Comparison of ENCODE assay signal across 22 cellular contexts in genomic region chr9:136521541-136521940, GRCh38. TPM values are rescaled to one million over a fixed set of nuclear protein-coding genes. Genes with fewer than 3 reads are reported as not detected.
DNase-seq lines count a peak whose midpoint lies in the region; ATAC-seq, FAIRE-seq and TF ChIP-seq lines count a peak whose summit lies in the region.
"Had no signal": no experiment of that assay in that cellular context is flagged by ENCODE, and none has a peak within 500 bp of the region (broad histone marks: within the 10 kb centered on the region; RNA-seq: fewer than 3 reads in every experiment).

No MANE protein-coding gene starts in this region.

- intact Hi-C loops in right lobe of liver (cut with DNase I), result no loop called here
- intact Hi-C loops in HepG2 (cut with micrococcal nuclease; ENCODE audit: unreplicated experiment), result no loop called here
- intact Hi-C loops in upper lobe of right lung (cut with DNase I), result no loop called here
- intact Hi-C loops in prostate gland (cut with DNase I), result no loop called here

- no TSS peak for BruUV-seq in HepG2 (replicated peaks; lab: Mats Ljungman, UMichigan)

- no peaks in the 10 kb centered on the region for H3K79me2 ChIP-seq in HepG2 (ENCODE audit: insufficient read depth, low read length)

- no peak overlapping the region for H3K9ac ChIP-seq in HepG2 (ENCODE audit: insufficient read depth, low read depth, low read length)
- no peak overlapping the region for H3K9ac ChIP-seq in endodermal cell (ENCODE audit: extremely low read depth, low read length, poor library complexity, severe bottlenecking)

- TF ChIP-seq CTCF in right lobe of liver (IDR thresholded peaks at IDR 0.05) (no peak), HepG2 (CRISPR knock-in tag; IDR thresholded peaks at IDR 0.05) (no peak), endodermal cell (conservative IDR thresholded peaks at IDR 0.05) (no peak), upper lobe of right lung (IDR thresholded peaks at IDR 0.05) (no peak), prostate gland (IDR thresholded peaks at IDR 0.05) (no peak)

- TF ChIP-seq RAD21 in HepG2 (CRISPR knock-in tag; IDR thresholded peaks at IDR 0.05), result no peak

- H3K27ac ChIP-seq in right lobe of liver (peak overlapping the region in 1 of 3 donors; percentile 66), HepG2 (ENCODE audit: extremely low read length, insufficient read depth, low read length) (no peak overlapping the region), endodermal cell (ENCODE audit: low read depth, low read length) (peak overlapping the region; percentile 36), upper lobe of right lung (peak overlapping the region; percentile 77), prostate gland (no peak overlapping the region)
- H3K27ac ChIP-seq: epithelial cell of prostate, gastrocnemius medialis, uterus had no signal

- H2AFZ ChIP-seq in HepG2 (ENCODE audit: low read length), result no peak overlapping the region

- peaks cover 2% of the 10 kb centered on the region for H3K9me3 Mint-ChIP-seq in endodermal cell
- H3K9me3 Mint-ChIP-seq: CD4-positive, alpha-beta T cell; memory B cell; stimulated activated naive CD8-positive, alpha-beta T cell treated with anti-CD3 and anti-CD28 coated beads, Interleukin-15, Interleukin-2, amounts not matched to agents 100 ng/mL and 50 ng/mL, for 24 hours; T-cell had no signal

- TF ChIP-seq POLR2A in right lobe of liver (IDR thresholded peaks at IDR 0.05) (no peak), HepG2 (IDR thresholded peaks at IDR 0.05; ENCODE audit: insufficient read depth in 1 of 2, low read depth in 2 of 2, low read length in 2 of 2) (no peak), prostate gland (IDR thresholded peaks at IDR 0.05) (no peak)

- peaks cover 2% of the 10 kb centered on the region for H3K36me3 Mint-ChIP-seq in endodermal cell (ENCODE audit: low read depth)
- H3K36me3 Mint-ChIP-seq: memory B cell, T-cell had no signal

- no peak for FAIRE-seq in HepG2 (lab: Jason Lieb, UNC)
- FAIRE-seq: A204.1, colon, GM18507, H54 had no signal

- CTCF ChIA-PET in HepG2 (lab: Yijun Ruan, JAX; ENCODE audit: low intra/inter-chr PET ratio, low total read pairs), result no interaction called here

- H3K4me2 ChIP-seq in HepG2 (ENCODE audit: low read depth, low read length), result no peak overlapping the region

- peaks cover 0 to 75% (median 22%) of the 10 kb centered on the region in 4 donors for H3K4me1 ChIP-seq in right lobe of liver
- H3K4me1 ChIP-seq in HepG2 (ENCODE audit: insufficient read depth, low read length), result peaks cover 42% of the 10 kb centered on the region
- H3K4me1 ChIP-seq in endodermal cell (ENCODE audit: control insufficient read depth, insufficient read depth, low read length), result peaks cover 4% of the 10 kb centered on the region
- H3K4me1 ChIP-seq in upper lobe of right lung, result peaks cover 62% of the 10 kb centered on the region
- H3K4me1 ChIP-seq in prostate gland (replicated peaks), result no peaks in the 10 kb centered on the region

- H3K4me3 ChIP-seq in right lobe of liver (no peak overlapping the region), HepG2 (replicated peaks in 1 of 3; ENCODE audit: insufficient read depth in 1 of 3, low read depth in 2 of 3, low read length in 3 of 3) (no peak overlapping the region), endodermal cell (ENCODE audit: low read length) (no peak overlapping the region), upper lobe of right lung (no peak overlapping the region), prostate gland (no peak overlapping the region)
- H3K4me3 ChIP-seq: gastrocnemius medialis, uterus had no signal

- POLR2A ChIA-PET in HepG2 (lab: Yijun Ruan, JAX), result no interaction called here

- WGBS in right lobe of liver (ENCODE audit: insufficient coverage, low coverage, low lambda C conversion rate, missing lambda C conversion rate), result 7% methylated on average over 3 of the region's 10 CpGs
- WGBS in HepG2 (ENCODE audit: low lambda C conversion rate), result 100% methylated on average over 2 of the region's 10 CpGs
- WGBS in endodermal cell (ENCODE audit: insufficient coverage in 1 of 2, insufficient read length in 1 of 2), 2 experiments, result 93 to 100% methylated on average over 1 to 10 of the region's 10 CpGs
- 89% methylated on average over 8 of the region's 10 CpGs for WGBS in prostate gland

- no peaks in the 10 kb centered on the region for H3K4me1 Mint-ChIP-seq in endodermal cell
- H3K4me1 Mint-ChIP-seq: memory B cell had no signal

- no peaks in the 10 kb centered on the region for H3K27me3 Mint-ChIP-seq in endodermal cell (ENCODE audit: insufficient read depth)
- H3K27me3 Mint-ChIP-seq: CD4-positive, alpha-beta T cell; memory B cell; stimulated activated naive CD8-positive, alpha-beta T cell treated with anti-CD3 and anti-CD28 coated beads, Interleukin-15, Interleukin-2, amounts not matched to agents 100 ng/mL and 50 ng/mL, for 24 hours; T-cell had no signal

- no peak overlapping the region for H3K27ac Mint-ChIP-seq in endodermal cell
- H3K27ac Mint-ChIP-seq: CD4-positive, alpha-beta T cell; memory B cell; stimulated activated naive CD8-positive, alpha-beta T cell treated with anti-CD3 and anti-CD28 coated beads, Interleukin-15, Interleukin-2, amounts not matched to agents 100 ng/mL and 50 ng/mL, for 24 hours; T-cell had no signal

- DNase-seq in right lobe of liver (peak in 2 of 3 donors; percentile 72 to 80), HepG2 (ENCODE audit: low spot score) (no peak), endodermal cell (no peak), medulla oblongata (ENCODE audit: extremely low spot score) (peak; percentile 60), upper lobe of right lung (peak; percentile 91), HCEC 1CT (no peak), prostate gland (ENCODE audit: low spot score) (no peak), SIG-M5 (lab: John Stamatoyannopoulos, UW) (no peak)
- DNase-seq: activated CD8-positive, alpha-beta memory T cell treated with anti-CD3 and anti-CD28 coated beads, Interleukin-2, amount 50 U/mL, for 4 hours; CD4-positive, alpha-beta T cell; DMS79; NCI-H1436; uterus had no signal

- H3K36me3 ChIP-seq in right lobe of liver (peaks cover 2 to 26% (median 7%) of the 10 kb centered on the region in 4 donors), HepG2 (replicated peaks in 1 of 2; ENCODE audit: control insufficient read depth in 1 of 2, insufficient read depth in 2 of 2, low read length in 2 of 2) (no peaks in the 10 kb centered on the region), endodermal cell (ENCODE audit: control insufficient read depth, insufficient read depth, low read length) (no peaks in the 10 kb centered on the region), upper lobe of right lung (peaks cover 43% of the 10 kb centered on the region), prostate gland (peaks cover 0 to 4% of the 10 kb centered on the region in 2 donors)
- H3K36me3 ChIP-seq: uterus had no signal

- no peaks in the 10 kb centered on the region for H4K20me1 ChIP-seq in HepG2 (ENCODE audit: insufficient read depth, low read length)

- in situ Hi-C loops in HepG2 (cut with HindIII; ENCODE audit: extremely low pct_ligation_motif_present, low pct_unique_long_range_greater_than_20kb), result no loop called here

- no peak for TF ChIP-seq EP300 in HepG2 (IDR thresholded peaks at IDR 0.05; ENCODE audit: low read depth in 2 of 2, low read length in 2 of 2)
- TF ChIP-seq EP300 in HepG2 (CRISPR knock-in tag; IDR thresholded peaks at IDR 0.05; ENCODE audit: borderline replicate concordance), result no peak

- ATAC-seq in right lobe of liver, result peak in 3 of 4 donors; percentile 5 to 33 (median 32)
- no peak for ATAC-seq in HepG2
- peak; percentile 44 for ATAC-seq in upper lobe of right lung
- ATAC-seq: gastrocnemius medialis, T-cell had no signal

- H3K9me3 ChIP-seq in right lobe of liver (no peaks in the 10 kb centered on the region), HepG2 (ENCODE audit: low read length) (no peaks in the 10 kb centered on the region), endodermal cell (ENCODE audit: control insufficient read depth, low read length) (no peaks in the 10 kb centered on the region), upper lobe of right lung (no peaks in the 10 kb centered on the region), prostate gland (no peaks in the 10 kb centered on the region)
- H3K9me3 ChIP-seq: gastrocnemius medialis, uterus had no signal

- H3K4me3 Mint-ChIP-seq in endodermal cell, result no peak overlapping the region
- H3K4me3 Mint-ChIP-seq: CD4-positive, alpha-beta T cell; memory B cell; stimulated activated naive CD8-positive, alpha-beta T cell treated with anti-CD3 and anti-CD28 coated beads, Interleukin-15, Interleukin-2, amounts not matched to agents 100 ng/mL and 50 ng/mL, for 24 hours; T-cell had no signal

- H3K27me3 ChIP-seq in right lobe of liver (no peaks in the 10 kb centered on the region), HepG2 (ENCODE audit: control insufficient read depth in 1 of 2, insufficient read depth in 2 of 2, low read length in 2 of 2) (no peaks in the 10 kb centered on the region; a peak in 1 of 5 replicates), endodermal cell (ENCODE audit: control insufficient read depth, insufficient read depth, low read length, poor library complexity, severe bottlenecking) (no peaks in the 10 kb centered on the region), upper lobe of right lung (no peaks in the 10 kb centered on the region), prostate gland (replicated peaks; ENCODE audit: insufficient read depth) (no peaks in the 10 kb centered on the region)
- H3K27me3 ChIP-seq: gastrocnemius medialis, uterus had no signal

RNA-seq across cellular contexts. Expression of gene NOTCH1, which starts 24.3 kb away (rescaled TPM):
- total RNA-seq in right lobe of liver (10 to 100 TPM; 17.4 to 26.2 (median 19.3) TPM), HepG2 (2016; rRNA removed; fragmentation: Illumina TruSeq; extraction: Trizol) (0.22 and 0.35 TPM in 2 replicates), endodermal cell (10 to 100 TPM; 23.4 to 24.2 TPM), upper lobe of right lung (114 TPM), prostate gland (10 to 100 TPM; 38.0 to 63.3 TPM)
- total RNA-seq in HepG2 (2016; cell fraction: cytosol; rRNA removed; fragmentation: Illumina TruSeq; extraction: Trizol; ENCODE audit: low read depth), result 0.18 and 0.20 TPM in 2 replicates
- total RNA-seq in HepG2 (2016; cell fraction: insoluble cytoplasmic fraction; rRNA removed; fragmentation: Illumina TruSeq; extraction: Trizol), result 0.13 and 0.43 TPM in 2 replicates
- total RNA-seq in HepG2 (2016; cell fraction: membrane; rRNA removed; fragmentation: Illumina TruSeq; extraction: Trizol), result 0.17 and 0.28 TPM in 2 replicates
- 0.69 and 1.3 TPM in 2 replicates for total RNA-seq in HepG2 (2016; cell fraction: nucleus; rRNA removed; fragmentation: Illumina TruSeq; extraction: Trizol)
- polyA plus RNA-seq in HepG2 (2011; rRNA removed), result 0.09 and 0.12 TPM in 2 replicates
- polyA plus RNA-seq in HepG2 (2011; cell fraction: cytosol; rRNA removed), result 0.04 and 0.11 TPM in 2 replicates
- polyA plus RNA-seq in HepG2 (2011; cell fraction: nucleus; rRNA removed), result 0.90 and 1.1 TPM in 2 replicates
- 0.09 and 0.31 TPM in 2 replicates for polyA plus RNA-seq in HepG2 (2012)
- 0.02 TPM in 2 replicates for polyA plus RNA-seq in HepG2 (2016; cell fraction: cytosol; fragmentation: Illumina TruSeq; extraction: Trizol; ENCODE audit: low read depth)
- 0.15 and 0.22 TPM in 2 replicates for polyA plus RNA-seq in HepG2 (2016; cell fraction: insoluble cytoplasmic fraction; fragmentation: Illumina TruSeq; extraction: Trizol; ENCODE audit: low read depth)
- 0.05 and 0.13 TPM in 2 replicates for polyA plus RNA-seq in HepG2 (2016; cell fraction: membrane; fragmentation: Illumina TruSeq; extraction: Trizol; ENCODE audit: low read depth)
- polyA plus RNA-seq in HepG2 (2016; cell fraction: nucleus; fragmentation: Illumina TruSeq; extraction: Trizol; ENCODE audit: insufficient read depth, low read depth), result 1.3 and 1.9 TPM in 2 replicates
- polyA minus RNA-seq in HepG2 (2011; rRNA and poly(A)+ RNA removed; ENCODE audit: low replicate concordance), result 0.54 and 4.7 TPM in 2 replicates
- 0.44 and 0.99 TPM in 2 replicates for polyA minus RNA-seq in HepG2 (2011; cell fraction: cytosol; rRNA and poly(A)+ RNA removed)
- polyA minus RNA-seq in HepG2 (2011; cell fraction: nucleus; rRNA and poly(A)+ RNA removed), result 0.64 and 0.75 TPM in 2 replicates
- polyA plus RNA-seq in endodermal cell (2013, experiment 1 of 2), result 72.4 TPM
- polyA plus RNA-seq in endodermal cell (2013, experiment 2 of 2), result 68.2 TPM

RNA-seq across cellular contexts. Expression of gene SEC16A, which starts 38.7 kb away (rescaled TPM):
- total RNA-seq in right lobe of liver (100 to 1,000 TPM in 2 of 6 experiments, 10 to 100 TPM in 4; 46.9 to 108 (median 72.0) TPM), HepG2 (2016; rRNA removed; fragmentation: Illumina TruSeq; extraction: Trizol) (15.9 and 27.7 TPM in 2 replicates), endodermal cell (10 to 100 TPM; 54.6 to 60.7 TPM), upper lobe of right lung (63.7 TPM), prostate gland (100 to 1,000 TPM in 1 of 2 donors, 10 to 100 TPM in 1; 94.7 to 111 TPM)
- 3.9 TPM in 2 replicates for total RNA-seq in HepG2 (2016; cell fraction: cytosol; rRNA removed; fragmentation: Illumina TruSeq; extraction: Trizol; ENCODE audit: low read depth)
- 15.7 and 21.0 TPM in 2 replicates for total RNA-seq in HepG2 (2016; cell fraction: insoluble cytoplasmic fraction; rRNA removed; fragmentation: Illumina TruSeq; extraction: Trizol)
- total RNA-seq in HepG2 (2016; cell fraction: membrane; rRNA removed; fragmentation: Illumina TruSeq; extraction: Trizol), result 12.2 and 12.3 TPM in 2 replicates
- 25.4 and 28.9 TPM in 2 replicates for total RNA-seq in HepG2 (2016; cell fraction: nucleus; rRNA removed; fragmentation: Illumina TruSeq; extraction: Trizol)
- polyA plus RNA-seq in HepG2 (2011; rRNA removed), result 17.9 and 18.9 TPM in 2 replicates
- 12.7 and 13.2 TPM in 2 replicates for polyA plus RNA-seq in HepG2 (2011; cell fraction: cytosol; rRNA removed)
- 71.0 and 81.7 TPM in 2 replicates for polyA plus RNA-seq in HepG2 (2011; cell fraction: nucleus; rRNA removed)
- polyA plus RNA-seq in HepG2 (2012), result 26.1 and 28.5 TPM in 2 replicates
- polyA plus RNA-seq in HepG2 (2016; cell fraction: cytosol; fragmentation: Illumina TruSeq; extraction: Trizol; ENCODE audit: low read depth), result 2.6 and 3.4 TPM in 2 replicates
- 29.5 and 38.6 TPM in 2 replicates for polyA plus RNA-seq in HepG2 (2016; cell fraction: insoluble cytoplasmic fraction; fragmentation: Illumina TruSeq; extraction: Trizol; ENCODE audit: low read depth)
- polyA plus RNA-seq in HepG2 (2016; cell fraction: membrane; fragmentation: Illumina TruSeq; extraction: Trizol; ENCODE audit: low read depth), result 7.1 and 8.4 TPM in 2 replicates
- polyA plus RNA-seq in HepG2 (2016; cell fraction: nucleus; fragmentation: Illumina TruSeq; extraction: Trizol; ENCODE audit: insufficient read depth, low read depth), result 72.9 and 74.4 TPM in 2 replicates
- polyA minus RNA-seq in HepG2 (2011; rRNA and poly(A)+ RNA removed; ENCODE audit: low replicate concordance), result 29.0 and 33.5 TPM in 2 replicates
- polyA minus RNA-seq in HepG2 (2011; cell fraction: cytosol; rRNA and poly(A)+ RNA removed), result 27.1 and 28.7 TPM in 2 replicates
- polyA minus RNA-seq in HepG2 (2011; cell fraction: nucleus; rRNA and poly(A)+ RNA removed), result 24.8 and 24.9 TPM in 2 replicates
- 43.1 TPM for polyA plus RNA-seq in endodermal cell (2013, experiment 1 of 2)
- 41.4 TPM for polyA plus RNA-seq in endodermal cell (2013, experiment 2 of 2)

Comparison
In these comparisons a context has a peak if more than half of its experiments do, and no peak if none do; other contexts are left out.
1. DNase-seq: peak in right lobe of liver (2 of 3), medulla oblongata (single experiment) and upper lobe of right lung (single experiment); none in HepG2 (single experiment), endodermal cell (single experiment), HCEC 1CT (single experiment), prostate gland (single experiment) and SIG-M5 (single experiment).
2. RNA of gene NOTCH1, which starts 24.3 kb away (total RNA-seq): 114 TPM in upper lobe of right lung (single experiment), 38.0 to 63.3 TPM in prostate gland, 23.4 to 24.2 TPM in endodermal cell and 17.4 to 26.2 TPM in right lobe of liver; 0.13 to 1.3 TPM in HepG2; every median in the first group is over 4 times any median in the second.
3. H3K27ac ChIP-seq: peak in endodermal cell (single experiment) and upper lobe of right lung (single experiment); none in HepG2 (single experiment) and prostate gland (0 of 2).